In genomic region chr2:17538022-17538843, GRCh38 we compare ENCODE assay signal across 1 cellular context.
TF ChIP-seq lines count a peak whose summit lies in the region.

No MANE protein-coding gene starts in this region.

TF ChIP-seq in HepG2, 621 proteins besides CTCF, POLR2A, EP300 and RAD21 (continued from another document and continues in another):
- TF ChIP-seq, protein P1, sequence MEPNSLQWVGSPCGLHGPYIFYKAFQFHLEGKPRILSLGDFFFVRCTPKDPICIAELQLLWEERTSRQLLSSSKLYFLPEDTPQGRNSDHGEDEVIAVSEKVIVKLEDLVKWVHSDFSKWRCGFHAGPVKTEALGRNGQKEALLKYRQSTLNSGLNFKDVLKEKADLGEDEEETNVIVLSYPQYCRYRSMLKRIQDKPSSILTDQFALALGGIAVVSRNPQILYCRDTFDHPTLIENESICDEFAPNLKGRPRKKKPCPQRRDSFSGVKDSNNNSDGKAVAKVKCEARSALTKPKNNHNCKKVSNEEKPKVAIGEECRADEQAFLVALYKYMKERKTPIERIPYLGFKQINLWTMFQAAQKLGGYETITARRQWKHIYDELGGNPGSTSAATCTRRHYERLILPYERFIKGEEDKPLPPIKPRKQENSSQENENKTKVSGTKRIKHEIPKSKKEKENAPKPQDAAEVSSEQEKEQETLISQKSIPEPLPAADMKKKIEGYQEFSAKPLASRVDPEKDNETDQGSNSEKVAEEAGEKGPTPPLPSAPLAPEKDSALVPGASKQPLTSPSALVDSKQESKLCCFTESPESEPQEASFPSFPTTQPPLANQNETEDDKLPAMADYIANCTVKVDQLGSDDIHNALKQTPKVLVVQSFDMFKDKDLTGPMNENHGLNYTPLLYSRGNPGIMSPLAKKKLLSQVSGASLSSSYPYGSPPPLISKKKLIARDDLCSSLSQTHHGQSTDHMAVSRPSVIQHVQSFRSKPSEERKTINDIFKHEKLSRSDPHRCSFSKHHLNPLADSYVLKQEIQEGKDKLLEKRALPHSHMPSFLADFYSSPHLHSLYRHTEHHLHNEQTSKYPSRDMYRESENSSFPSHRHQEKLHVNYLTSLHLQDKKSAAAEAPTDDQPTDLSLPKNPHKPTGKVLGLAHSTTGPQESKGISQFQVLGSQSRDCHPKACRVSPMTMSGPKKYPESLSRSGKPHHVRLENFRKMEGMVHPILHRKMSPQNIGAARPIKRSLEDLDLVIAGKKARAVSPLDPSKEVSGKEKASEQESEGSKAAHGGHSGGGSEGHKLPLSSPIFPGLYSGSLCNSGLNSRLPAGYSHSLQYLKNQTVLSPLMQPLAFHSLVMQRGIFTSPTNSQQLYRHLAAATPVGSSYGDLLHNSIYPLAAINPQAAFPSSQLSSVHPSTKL (CRISPR knock-in tag; IDR thresholded peaks at IDR 0.05): 0 out of 2 replicates have a peak, but pooled peaks have one; percentile 3
- TF ChIP-seq ZNF142 (CRISPR knock-in tag; IDR thresholded peaks at IDR 0.05): peak; percentile 100
- TF ChIP-seq, protein P2, sequence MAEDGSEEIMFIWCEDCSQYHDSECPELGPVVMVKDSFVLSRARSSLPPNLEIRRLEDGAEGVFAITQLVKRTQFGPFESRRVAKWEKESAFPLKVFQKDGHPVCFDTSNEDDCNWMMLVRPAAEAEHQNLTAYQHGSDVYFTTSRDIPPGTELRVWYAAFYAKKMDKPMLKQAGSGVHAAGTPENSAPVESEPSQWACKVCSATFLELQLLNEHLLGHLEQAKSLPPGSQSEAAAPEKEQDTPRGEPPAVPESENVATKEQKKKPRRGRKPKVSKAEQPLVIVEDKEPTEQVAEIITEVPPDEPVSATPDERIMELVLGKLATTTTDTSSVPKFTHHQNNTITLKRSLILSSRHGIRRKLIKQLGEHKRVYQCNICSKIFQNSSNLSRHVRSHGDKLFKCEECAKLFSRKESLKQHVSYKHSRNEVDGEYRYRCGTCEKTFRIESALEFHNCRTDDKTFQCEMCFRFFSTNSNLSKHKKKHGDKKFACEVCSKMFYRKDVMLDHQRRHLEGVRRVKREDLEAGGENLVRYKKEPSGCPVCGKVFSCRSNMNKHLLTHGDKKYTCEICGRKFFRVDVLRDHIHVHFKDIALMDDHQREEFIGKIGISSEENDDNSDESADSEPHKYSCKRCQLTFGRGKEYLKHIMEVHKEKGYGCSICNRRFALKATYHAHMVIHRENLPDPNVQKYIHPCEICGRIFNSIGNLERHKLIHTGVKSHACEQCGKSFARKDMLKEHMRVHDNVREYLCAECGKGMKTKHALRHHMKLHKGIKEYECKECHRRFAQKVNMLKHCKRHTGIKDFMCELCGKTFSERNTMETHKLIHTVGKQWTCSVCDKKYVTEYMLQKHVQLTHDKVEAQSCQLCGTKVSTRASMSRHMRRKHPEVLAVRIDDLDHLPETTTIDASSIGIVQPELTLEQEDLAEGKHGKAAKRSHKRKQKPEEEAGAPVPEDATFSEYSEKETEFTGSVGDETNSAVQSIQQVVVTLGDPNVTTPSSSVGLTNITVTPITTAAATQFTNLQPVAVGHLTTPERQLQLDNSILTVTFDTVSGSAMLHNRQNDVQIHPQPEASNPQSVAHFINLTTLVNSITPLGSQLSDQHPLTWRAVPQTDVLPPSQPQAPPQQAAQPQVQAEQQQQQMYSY (CRISPR knock-in tag; IDR thresholded peaks at IDR 0.05): peak; percentile 97
- peak; percentile 56 to 73; a peak in 3 of 4 replicates for TF ChIP-seq MAFK (conservative IDR thresholded peaks at IDR 0.05 in 1 of 2, IDR thresholded peaks at IDR 0.05 in 1 of 2; ENCODE audit: low read length in 2 of 2)
- TF ChIP-seq RNF219 (CRISPR knock-in tag; IDR thresholded peaks at IDR 0.05): 0 out of 2 replicates have a peak, but pooled peaks have one; percentile 66
- peak; percentile 29; the same call in 1 of the 2 replicates for TF ChIP-seq ATF1 (CRISPR knock-in tag; IDR thresholded peaks at IDR 0.05)
- 0 out of 2 replicates have a peak, but pooled peaks have one; percentile 20 for TF ChIP-seq ETV5 (CRISPR knock-in tag; IDR thresholded peaks at IDR 0.05; ENCODE audit: borderline replicate concordance)
- TF ChIP-seq, protein P3, sequence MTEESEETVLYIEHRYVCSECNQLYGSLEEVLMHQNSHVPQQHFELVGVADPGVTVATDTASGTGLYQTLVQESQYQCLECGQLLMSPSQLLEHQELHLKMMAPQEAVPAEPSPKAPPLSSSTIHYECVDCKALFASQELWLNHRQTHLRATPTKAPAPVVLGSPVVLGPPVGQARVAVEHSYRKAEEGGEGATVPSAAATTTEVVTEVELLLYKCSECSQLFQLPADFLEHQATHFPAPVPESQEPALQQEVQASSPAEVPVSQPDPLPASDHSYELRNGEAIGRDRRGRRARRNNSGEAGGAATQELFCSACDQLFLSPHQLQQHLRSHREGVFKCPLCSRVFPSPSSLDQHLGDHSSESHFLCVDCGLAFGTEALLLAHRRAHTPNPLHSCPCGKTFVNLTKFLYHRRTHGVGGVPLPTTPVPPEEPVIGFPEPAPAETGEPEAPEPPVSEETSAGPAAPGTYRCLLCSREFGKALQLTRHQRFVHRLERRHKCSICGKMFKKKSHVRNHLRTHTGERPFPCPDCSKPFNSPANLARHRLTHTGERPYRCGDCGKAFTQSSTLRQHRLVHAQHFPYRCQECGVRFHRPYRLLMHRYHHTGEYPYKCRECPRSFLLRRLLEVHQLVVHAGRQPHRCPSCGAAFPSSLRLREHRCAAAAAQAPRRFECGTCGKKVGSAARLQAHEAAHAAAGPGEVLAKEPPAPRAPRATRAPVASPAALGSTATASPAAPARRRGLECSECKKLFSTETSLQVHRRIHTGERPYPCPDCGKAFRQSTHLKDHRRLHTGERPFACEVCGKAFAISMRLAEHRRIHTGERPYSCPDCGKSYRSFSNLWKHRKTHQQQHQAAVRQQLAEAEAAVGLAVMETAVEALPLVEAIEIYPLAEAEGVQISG (CRISPR knock-in tag; IDR thresholded peaks at IDR 0.05): no peak
- TF ChIP-seq MAFF (IDR thresholded peaks at IDR 0.05; ENCODE audit: low read depth, low read length): peak; percentile 49
- peak; percentile 23; the same call in 1 of the 2 replicates for TF ChIP-seq KDM2A (CRISPR knock-in tag; IDR thresholded peaks at IDR 0.05; ENCODE audit: borderline replicate concordance, low read depth)
- 0 out of 2 replicates have a peak, but pooled peaks have one; percentile 64 for TF ChIP-seq ZBTB3 (CRISPR knock-in tag; IDR thresholded peaks at IDR 0.05; ENCODE audit: borderline replicate concordance, low read depth)
- TF ChIP-seq HBP1 (CRISPR knock-in tag; IDR thresholded peaks at IDR 0.05; ENCODE audit: low read depth): 0 out of 2 replicates have a peak, but pooled peaks have one; percentile 33
- TF ChIP-seq, protein P4, sequence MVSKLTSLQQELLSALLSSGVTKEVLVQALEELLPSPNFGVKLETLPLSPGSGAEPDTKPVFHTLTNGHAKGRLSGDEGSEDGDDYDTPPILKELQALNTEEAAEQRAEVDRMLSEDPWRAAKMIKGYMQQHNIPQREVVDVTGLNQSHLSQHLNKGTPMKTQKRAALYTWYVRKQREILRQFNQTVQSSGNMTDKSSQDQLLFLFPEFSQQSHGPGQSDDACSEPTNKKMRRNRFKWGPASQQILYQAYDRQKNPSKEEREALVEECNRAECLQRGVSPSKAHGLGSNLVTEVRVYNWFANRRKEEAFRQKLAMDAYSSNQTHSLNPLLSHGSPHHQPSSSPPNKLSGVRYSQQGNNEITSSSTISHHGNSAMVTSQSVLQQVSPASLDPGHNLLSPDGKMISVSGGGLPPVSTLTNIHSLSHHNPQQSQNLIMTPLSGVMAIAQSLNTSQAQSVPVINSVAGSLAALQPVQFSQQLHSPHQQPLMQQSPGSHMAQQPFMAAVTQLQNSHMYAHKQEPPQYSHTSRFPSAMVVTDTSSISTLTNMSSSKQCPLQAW (CRISPR knock-in tag; IDR thresholded peaks at IDR 0.05): no peak; the same call in 1 of the 2 replicates
- 0 out of 2 replicates have a peak, but pooled peaks have one; percentile 8 for TF ChIP-seq KDM6A (CRISPR knock-in tag; IDR thresholded peaks at IDR 0.05; ENCODE audit: low read depth)
- 0 out of 2 replicates have a peak, but pooled peaks have one; percentile 41 for TF ChIP-seq ZMYM3 (CRISPR knock-in tag; IDR thresholded peaks at IDR 0.05)
- TF ChIP-seq, protein P5, sequence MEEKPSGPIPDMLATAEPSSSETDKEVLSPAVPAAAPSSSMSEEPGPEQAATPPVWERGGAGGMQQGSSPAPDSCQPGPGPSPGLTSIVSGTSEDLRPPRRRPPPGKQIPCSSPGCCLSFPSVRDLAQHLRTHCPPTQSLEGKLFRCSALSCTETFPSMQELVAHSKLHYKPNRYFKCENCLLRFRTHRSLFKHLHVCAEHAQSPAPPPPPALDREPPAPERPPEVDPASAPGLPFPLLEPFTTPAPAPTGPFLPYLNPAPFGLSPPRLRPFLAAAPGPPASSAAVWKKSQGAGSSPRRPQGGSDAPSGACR (CRISPR knock-in tag; IDR thresholded peaks at IDR 0.05): no peak
- TF ChIP-seq PHF21A (CRISPR knock-in tag; IDR thresholded peaks at IDR 0.05): peak; percentile 23; the same call in 1 of the 2 replicates
- TF ChIP-seq ZFP36L1 (CRISPR knock-in tag; IDR thresholded peaks at IDR 0.05): no peak
- TF ChIP-seq SNAI1 (CRISPR knock-in tag; IDR thresholded peaks at IDR 0.05; ENCODE audit: borderline replicate concordance): peak; percentile 54; the same call in 1 of the 2 replicates
- TF ChIP-seq ZBTB38 (CRISPR knock-in tag; IDR thresholded peaks at IDR 0.05): 0 out of 2 replicates have a peak, but pooled peaks have one; percentile 40
- 0 out of 2 replicates have a peak, but pooled peaks have one; percentile 7 for TF ChIP-seq ZMAT3 (CRISPR knock-in tag; conservative IDR thresholded peaks at IDR 0.05)
- no peak for TF ChIP-seq NR2F2 (IDR thresholded peaks at IDR 0.05; ENCODE audit: borderline replicate concordance, low read depth)
- no peak for TF ChIP-seq ZNF557 (CRISPR knock-in tag; IDR thresholded peaks at IDR 0.05)
- TF ChIP-seq RARG (CRISPR knock-in tag; IDR thresholded peaks at IDR 0.05; ENCODE audit: low read depth): no peak
- 0 out of 2 replicates have a peak, but pooled peaks have one; percentile 25 for TF ChIP-seq PITX1 (CRISPR knock-in tag; IDR thresholded peaks at IDR 0.05)
- TF ChIP-seq ZNF121 (CRISPR knock-in tag; IDR thresholded peaks at IDR 0.05): peak; percentile 95
